25 cellular contexts compared by ENCODE assay signal in genomic region chr4:64767547-64767946, GRCh38.
"Had no signal": no experiment of that assay in that cellular context is flagged by ENCODE, and none has a peak within 500 bp of the region (broad histone marks: within the 10 kb centered on the region; RNA-seq: fewer than 3 reads in every experiment).

No MANE protein-coding gene starts in this region.

- H3K27ac Mint-ChIP-seq: dendritic cell treated with granulocyte-macrophage colony-stimulating factor and Interleukin-4, amounts not matched to agents 40 ng/mL and 50 ng/mL, for 4 days; effector memory CD8-positive, alpha-beta T cell; endodermal cell had no signal

- ATAC-seq: effector memory CD8-positive, alpha-beta T cell; esophagus mucosa; foreskin keratinocyte; gastrocnemius medialis; gastroesophageal sphincter; heart left ventricle; heart right ventricle had no signal

- DNase-seq: colonic mucosa; cortex of kidney; dermis blood vessel endothelial cell; dorsolateral prefrontal cortex; effector CD4-positive, alpha-beta T cell; effector CD8-positive, alpha-beta T cell; effector memory CD4-positive, alpha-beta T cell; effector memory CD8-positive, alpha-beta T cell; endodermal cell; erythroblast; esophagus squamous epithelium; foreskin fibroblast; foreskin keratinocyte; foreskin melanocyte; gastrocnemius medialis; glutamatergic neuron; head of caudate nucleus; heart left ventricle; heart right ventricle had no signal

- H3K4me3 Mint-ChIP-seq: dendritic cell treated with granulocyte-macrophage colony-stimulating factor and Interleukin-4, amounts not matched to agents 40 ng/mL and 50 ng/mL, for 4 days; effector memory CD8-positive, alpha-beta T cell; endodermal cell had no signal

- H3K9me3 ChIP-seq: colonic mucosa, esophagus muscularis mucosa, esophagus squamous epithelium, gastrocnemius medialis, gastroesophageal sphincter had no signal

- H3K27ac ChIP-seq: colonic mucosa, coronary artery, dorsolateral prefrontal cortex, epithelial cell of prostate, esophagus muscularis mucosa, esophagus squamous epithelium, foreskin keratinocyte, gastrocnemius medialis, gastroesophageal sphincter, heart left ventricle, heart right ventricle had no signal

- H3K4me1 ChIP-seq: colonic mucosa, esophagus muscularis mucosa, esophagus squamous epithelium, foreskin keratinocyte, gastrocnemius medialis, gastroesophageal sphincter, heart left ventricle, heart right ventricle had no signal

- H3K4me3 ChIP-seq: colonic mucosa, coronary artery, dorsolateral prefrontal cortex, esophagus muscularis mucosa, esophagus squamous epithelium, gastrocnemius medialis, gastroesophageal sphincter, heart left ventricle, heart right ventricle had no signal

- H3K36me3 ChIP-seq: colonic mucosa, esophagus muscularis mucosa, esophagus squamous epithelium, gastrocnemius medialis, gastroesophageal sphincter, heart left ventricle, heart right ventricle had no signal

- H3K27me3 Mint-ChIP-seq: dendritic cell treated with granulocyte-macrophage colony-stimulating factor and Interleukin-4, amounts not matched to agents 40 ng/mL and 50 ng/mL, for 4 days; effector memory CD8-positive, alpha-beta T cell had no signal

- H3K27me3 ChIP-seq: colonic mucosa, dorsolateral prefrontal cortex, esophagus muscularis mucosa, esophagus squamous epithelium, foreskin keratinocyte, gastrocnemius medialis, gastroesophageal sphincter, heart left ventricle, heart right ventricle had no signal

- H3K9me3 Mint-ChIP-seq: dendritic cell treated with granulocyte-macrophage colony-stimulating factor and Interleukin-4, amounts not matched to agents 40 ng/mL and 50 ng/mL, for 4 days; endodermal cell had no signal
